25 cellular contexts compared by ENCODE assay signal in the genomic region with DNA sequence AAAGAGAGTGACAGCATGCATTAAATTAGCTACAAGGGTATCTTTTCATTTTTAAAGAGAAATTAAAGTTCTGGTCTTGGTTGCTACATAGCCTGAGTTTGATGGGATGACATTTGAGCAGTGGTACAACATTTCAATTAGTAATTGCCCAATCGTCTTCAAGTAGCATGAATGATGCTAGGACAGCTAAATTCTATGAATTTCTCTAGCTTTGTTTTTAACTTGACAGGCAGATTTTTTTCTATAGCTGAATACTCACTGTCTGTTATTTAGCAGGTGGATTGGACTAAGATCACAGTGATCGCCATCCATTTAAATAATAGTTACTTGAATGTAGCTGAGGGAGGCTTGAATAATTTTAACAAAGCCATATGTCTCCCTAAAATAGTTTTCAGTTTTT.
"Had no signal": no experiment of that assay in that cellular context is flagged by ENCODE, and none has a peak within 500 bp of the region (broad histone marks: within the 10 kb centered on the region; RNA-seq: fewer than 3 reads in every experiment).

No MANE protein-coding gene starts in this region.

- H3K4me3 ChIP-seq: stomach, suprapubic skin, testis, thoracic aorta, thyroid gland, tibial artery, tibial nerve, transverse colon, upper lobe of left lung, upper lobe of right lung, uterus, vagina had no signal

- H3K27me3 ChIP-seq: stomach, suprapubic skin, testis, thyroid gland, tibial artery, tibial nerve, transverse colon, upper lobe of left lung, upper lobe of right lung, uterus, vagina had no signal

- H3K27ac ChIP-seq: stomach, suprapubic skin, testis, thoracic aorta, thyroid gland, tibial artery, tibial nerve, transverse colon, upper lobe of left lung, upper lobe of right lung, uterus, vagina had no signal

- ATAC-seq: stimulated activated effector memory CD8-positive, alpha-beta T cell treated with anti-CD3 and anti-CD28 coated beads, Interleukin-12 subunit alpha, Interleukin-12 subunit beta, amount 100 ng/mL, for 72 hours; stimulated activated memory B cell treated with anti-CD40 and anti-IgM and Interleukin-4, amounts not matched to agents 10 μg/mL and 1 μg/mL and 100 μg/mL, for 72 hours; stimulated activated naive B cell treated with anti-CD40 and anti-IgM and Interleukin-4, amounts not matched to agents 10 μg/mL and 1 μg/mL and 100 μg/mL, for 72 hours; stimulated activated naive CD8-positive, alpha-beta T cell treated with anti-CD3 and anti-CD28 coated beads, Interleukin-15, amount 100 ng/mL, for 72 hours; upper lobe of right lung had no signal

- H3K36me3 ChIP-seq: stomach, suprapubic skin, thoracic aorta, thyroid gland, tibial artery, tibial nerve, transverse colon, upper lobe of left lung, upper lobe of right lung, uterus, vagina had no signal

- H3K9me3 ChIP-seq: stomach, suprapubic skin, testis, thoracic aorta, thyroid gland, tibial artery, tibial nerve, transverse colon, upper lobe of left lung, upper lobe of right lung, uterus, vagina had no signal

- DNase-seq: stimulated activated CD4-positive, alpha-beta T cell treated with anti-CD3 and anti-CD28 coated beads, Interleukin-2, amount 100 ng/mL, for 48 hours; stimulated activated CD4-positive, alpha-beta T cell treated with anti-CD3 and anti-CD28 coated beads, Interleukin-4, amount 100 ng/mL, for 1 hour; stimulated activated CD4-positive, alpha-beta T cell treated with anti-CD3 and anti-CD28 coated beads, Interleukin-4, amount 100 ng/mL, for 24 hours; stimulated activated CD4-positive, alpha-beta T cell treated with anti-CD3 and anti-CD28 coated beads, Interleukin-4, amount 100 ng/mL, for 4 hours; stimulated activated CD8-positive, alpha-beta memory T cell treated with anti-CD3 and anti-CD28 coated beads, Interleukin-4, amount 100 ng/mL, for 48 hours; stimulated activated naive B cell treated with anti-CD40 and anti-IgM and Interleukin-4, amounts not matched to agents 10 μg/mL and 1 μg/mL and 100 μg/mL, for 72 hours; stimulated activated naive CD4-positive, alpha-beta T cell; stimulated activated naive CD4-positive, alpha-beta T cell treated with Interleukin-2 at 50 U/mL for 16 hours; stimulated activated naive CD8-positive, alpha-beta T cell treated with anti-CD3 and anti-CD28 coated beads, Interleukin-15, amount 100 ng/mL, for 72 hours; stomach; substantia nigra; testis; thyroid gland; tibial artery; transverse colon; trophoblast cell; upper lobe of left lung; upper lobe of right lung; uterus had no signal
